12 cellular contexts compared by ENCODE assay signal in genomic region chr13:24187185-24187584, GRCh38. TPM values are rescaled to one million over a fixed set of nuclear protein-coding genes. Genes with fewer than 3 reads are reported as not detected.
DNase-seq lines count a peak whose midpoint lies in the region; ATAC-seq and TF ChIP-seq lines count a peak whose summit lies in the region.
"Had no signal": no experiment of that assay in that cellular context is flagged by ENCODE, and none has a peak within 500 bp of the region (broad histone marks: within the 10 kb centered on the region; RNA-seq: fewer than 3 reads in every experiment).

No MANE protein-coding gene starts in this region.

- no peaks in the 10 kb centered on the region for H3K27me3 Mint-ChIP-seq in H9 (ENCODE audit: low read depth)
- H3K27me3 Mint-ChIP-seq: activated B cell treated with CpG ODN at 0.5 μM for 24 hours had no signal

- no peaks in the 10 kb centered on the region for H3K9me3 ChIP-seq in H9 (ENCODE audit: control insufficient read depth, low read depth, low read length)
- no peaks in the 10 kb centered on the region for H3K9me3 ChIP-seq in PC-3 (ENCODE audit: low read length)
- H3K9me3 ChIP-seq in body of pancreas = no peaks in the 10 kb centered on the region
- H3K9me3 ChIP-seq in mucosa of descending colon = no peaks in the 10 kb centered on the region
- H3K9me3 ChIP-seq in MM.1S (replicated peaks; ENCODE audit: insufficient read depth, low read length) = no peaks in the 10 kb centered on the region
- H3K9me3 ChIP-seq: Caco-2 had no signal

- no TSS peak for BruUV-seq in PC-3 (replicated peaks; lab: Mats Ljungman, UMichigan)

- H3K9me2 ChIP-seq in PC-3 (replicated peaks; ENCODE audit: low read length) (no peaks in the 10 kb centered on the region), MM.1S (replicated peaks; ENCODE audit: insufficient read depth, low read length) (no peaks in the 10 kb centered on the region)

- H3F3A ChIP-seq in PC-3 (ENCODE audit: low read length, unreplicated experiment) = no peaks in the 10 kb centered on the region
- H3F3A ChIP-seq in MM.1S (ENCODE audit: insufficient read depth, low read length) = no peaks in the 10 kb centered on the region

- TF ChIP-seq CTCF in H9 (conservative IDR thresholded peaks at IDR 0.05) (no peak), PC-3 (conservative IDR thresholded peaks at IDR 0.05; ENCODE audit: low read depth, low read length) (no peak), body of pancreas (IDR thresholded peaks at IDR 0.05) (no peak), mucosa of descending colon (IDR thresholded peaks at IDR 0.05) (no peak), MM.1S (IDR thresholded peaks at IDR 0.05; ENCODE audit: low read length) (no peak)

- no peak overlapping the region for H4K5ac ChIP-seq in H9 (ENCODE audit: insufficient read length, low read depth, low read length)

- no peak overlapping the region for H2BK20ac ChIP-seq in H9 (ENCODE audit: low read depth, low read length, poor library complexity, severe bottlenecking)

- H4K20me1 ChIP-seq in H9 (ENCODE audit: control insufficient read depth, insufficient read depth, insufficient read length) = no peaks in the 10 kb centered on the region
- no peaks in the 10 kb centered on the region for H4K20me1 ChIP-seq in PC-3 (ENCODE audit: low read length)
- no peaks in the 10 kb centered on the region for H4K20me1 ChIP-seq in MM.1S (ENCODE audit: insufficient read depth, low read length)

- H3K36me3 ChIP-seq in PC-3 (ENCODE audit: low read depth, low read length) = no peaks in the 10 kb centered on the region
- no peaks in the 10 kb centered on the region for H3K36me3 ChIP-seq in body of pancreas (replicated peaks in 1 of 2; ENCODE audit: insufficient read depth in 1 of 2, low read depth in 2 of 2)
- no peaks in the 10 kb centered on the region for H3K36me3 ChIP-seq in mucosa of descending colon (ENCODE audit: low read depth)
- H3K36me3 ChIP-seq in MM.1S (replicated peaks; ENCODE audit: insufficient read depth, low read length) = no peaks in the 10 kb centered on the region
- H3K36me3 ChIP-seq: stomach had no signal

- no peak overlapping the region for H3K14ac ChIP-seq in H9 (ENCODE audit: insufficient read depth, low read length)

- ATAC-seq in PC-3 (no peak), body of pancreas (no peak), mucosa of descending colon (peak; percentile 55), HG03108 (IDR thresholded peaks at IDR 0.05; ENCODE audit: unreplicated experiment) (no peak)

- CTCF ChIA-PET in PC-3 (lab: Charles Lee) = no interaction called here

- intact Hi-C loops in PC-3 (cut with micrococcal nuclease) = no loop called here
- intact Hi-C loops in body of pancreas (cut with DNase I) = no loop called here
- intact Hi-C loops in mucosa of descending colon (cut with DNase I, micrococcal nuclease) = no loop called here

- no peaks in the 10 kb centered on the region for H3K79me1 ChIP-seq in H9 (ENCODE audit: insufficient read depth, low read depth, low read length, poor library complexity, severe bottlenecking)

- WGBS in H9 (ENCODE audit: extremely low coverage, insufficient read length, low lambda C conversion rate) = no CpG with 5 or more reads among the region's 7 CpGs
- 47 to 91% methylated on average over 7 of the region's 7 CpGs for WGBS in body of pancreas, 2 donors

- H3K27me3 ChIP-seq in H9 (ENCODE audit: insufficient read depth, low read length) = no peaks in the 10 kb centered on the region
- H3K27me3 ChIP-seq in PC-3 (ENCODE audit: low read length) = no peaks in the 10 kb centered on the region
- H3K27me3 ChIP-seq in body of pancreas = no peaks in the 10 kb centered on the region
- H3K27me3 ChIP-seq in MM.1S (replicated peaks; ENCODE audit: insufficient read depth, low read length) = no peaks in the 10 kb centered on the region
- H3K27me3 ChIP-seq: stomach had no signal

- peaks cover 0 to 16% (median 14%) of the 10 kb centered on the region in 3 experiments; a peak in 3 of 7 replicates for H3K36me3 Mint-ChIP-seq in H9 (ENCODE audit: insufficient read depth in 1 of 3, low read depth in 3 of 3)

- no peak overlapping the region for H3K4me3 Mint-ChIP-seq in H9
- H3K4me3 Mint-ChIP-seq: activated B cell treated with CpG ODN at 0.5 μM for 24 hours had no signal

- H3K4ac ChIP-seq in H9 (ENCODE audit: low read depth, low read length) = no peak overlapping the region

- H2AFZ ChIP-seq in H9 (ENCODE audit: low read length) (no peak overlapping the region), PC-3 (ENCODE audit: low read length) (no peak overlapping the region), MM.1S (ENCODE audit: low read length) (no peak overlapping the region)

- H3K23ac ChIP-seq in H9 (ENCODE audit: insufficient read length, low read depth, low read length) = no peak overlapping the region

- no peak for DNase-seq in H9
- DNase-seq in PC-3 = peak; percentile 25
- DNase-seq in body of pancreas = no peak
- DNase-seq in mucosa of descending colon = no peak
- no peak for DNase-seq in MM.1S
- DNase-seq in dermis blood vessel endothelial cell = no peak
- no peak for DNase-seq in activated CD4-positive, alpha-beta T cell treated with anti-CD3 and anti-CD28 coated beads for 1 hour
- DNase-seq: activated B cell treated with CpG ODN at 0.5 μM for 24 hours; Caco-2; effector CD4-positive, alpha-beta T cell; stomach had no signal

- no peak overlapping the region for H3K27ac ChIP-seq in H9 (ENCODE audit: insufficient read length, low read depth, low read length)
- no peak overlapping the region for H3K27ac ChIP-seq in PC-3 (ENCODE audit: low read length)
- peak overlapping the region; percentile 22 to 97 (median 96) for H3K27ac ChIP-seq in body of pancreas
- H3K27ac ChIP-seq in MM.1S (ENCODE audit: low read length) = no peak overlapping the region

- no peak overlapping the region for H2AK5ac ChIP-seq in H9 (ENCODE audit: insufficient read length, low read length)

- H2BK15ac ChIP-seq in H9 (ENCODE audit: low read depth, low read length) = no peak overlapping the region

- H3K4me3 ChIP-seq in PC-3 (ENCODE audit: low read length) (no peak overlapping the region), body of pancreas (no peak overlapping the region), mucosa of descending colon (no peak overlapping the region), MM.1S (ENCODE audit: low read length) (no peak overlapping the region)
- H3K4me3 ChIP-seq: stomach had no signal

- H3K4me1 ChIP-seq in H9 (ENCODE audit: insufficient read depth, low read length) (peaks cover 5% of the 10 kb centered on the region; the same call in 1 of the 2 replicates), PC-3 (ENCODE audit: insufficient read depth, low read length) (no peaks in the 10 kb centered on the region), body of pancreas (peaks cover 71% of the 10 kb centered on the region), mucosa of descending colon (ENCODE audit: low read depth) (peaks cover 8% of the 10 kb centered on the region), MM.1S (ENCODE audit: low read length) (no peaks in the 10 kb centered on the region)

- no peak overlapping the region for H3K9ac ChIP-seq in H9 (ENCODE audit: extremely low read depth, insufficient read length, low read length)
- no peak overlapping the region for H3K9ac ChIP-seq in PC-3 (ENCODE audit: low read length)
- no peak overlapping the region for H3K9ac ChIP-seq in MM.1S (ENCODE audit: low read length)

- no peak overlapping the region for H3K56ac ChIP-seq in H9 (ENCODE audit: insufficient read length, low read depth, low read length)

- peaks cover 7 to 10% of the 10 kb centered on the region in 2 experiments for H3K9me3 Mint-ChIP-seq in H9

- no peaks in the 10 kb centered on the region for H3K23me2 ChIP-seq in H9 (ENCODE audit: insufficient read length, low read depth, low read length, poor library complexity, severe bottlenecking)

- H2BK12ac ChIP-seq in H9 (ENCODE audit: insufficient read length, low read depth, low read length) = no peak overlapping the region

- POLR2A ChIA-PET in PC-3 (lab: Charles Lee; ENCODE audit: unreplicated experiment) = interaction anchor here (0.6 kb wide), 1 partner anchor 10 kb away, joined by 3 read pairs; no protein-coding TSS in a partner anchor

- no peak overlapping the region for H4K91ac ChIP-seq in H9 (ENCODE audit: insufficient read length, low read depth, low read length)

- H3K79me2 ChIP-seq in H9 (ENCODE audit: insufficient read depth, low read length) = no peaks in the 10 kb centered on the region
- H3K79me2 ChIP-seq in PC-3 (ENCODE audit: low read length) = peaks cover 60% of the 10 kb centered on the region
- no peaks in the 10 kb centered on the region for H3K79me2 ChIP-seq in MM.1S (ENCODE audit: low read length)

- peaks cover 29 to 34% of the 10 kb centered on the region in 2 experiments for H3K4me1 Mint-ChIP-seq in H9

- H3T11ph ChIP-seq in H9 (ENCODE audit: low read length) = no peak overlapping the region

- H3K27ac Mint-ChIP-seq in H9 = no peak overlapping the region; a peak in 1 of 7 replicates
- H3K27ac Mint-ChIP-seq: activated B cell treated with CpG ODN at 0.5 μM for 24 hours had no signal

- no peak overlapping the region for H4K8ac ChIP-seq in H9 (replicated peaks; ENCODE audit: insufficient read length, low read depth, low read length)

- no peak for TF ChIP-seq POLR2A in body of pancreas (IDR thresholded peaks at IDR 0.05)

- H3K18ac ChIP-seq in H9 (ENCODE audit: insufficient read length, low read depth, low read length) = no peak overlapping the region

- no peak overlapping the region for H2BK5ac ChIP-seq in H9 (ENCODE audit: insufficient read length, low read length)

- peak overlapping the region; percentile 25 for H2BK120ac ChIP-seq in H9 (ENCODE audit: low read depth, low read length, poor library complexity, severe bottlenecking)

- no peak overlapping the region for H3K4me2 ChIP-seq in H9 (ENCODE audit: insufficient read depth, insufficient read length, low read length)
- H3K4me2 ChIP-seq in PC-3 (ENCODE audit: low read length) = no peak overlapping the region
- H3K4me2 ChIP-seq in MM.1S (ENCODE audit: low read depth, low read length) = no peak overlapping the region

RNA-seq across cellular contexts. Expression of gene SPATA13, which starts 26.7 kb away (rescaled TPM):
- total RNA-seq in H9 (2021) = 12.6 and 14.1 TPM in 2 replicates
- total RNA-seq in PC-3 (2014; rRNA removed) = 43.0 and 52.6 TPM in 2 replicates
- 100 to 1,000 TPM in 1 of 2 donors, 10 to 100 TPM in 1; 83.3 to 359 TPM for total RNA-seq in body of pancreas
- total RNA-seq in mucosa of descending colon = 10 to 100 TPM; 35.2 to 59.5 (median 35.6) TPM
- total RNA-seq in dermis blood vessel endothelial cell = 2.4 and 2.6 TPM in 2 replicates

Comparison
In these comparisons a context has a peak if more than half of its experiments do, and no peak if none do; other contexts are left out.
1. H3K27ac ChIP-seq: peak in body of pancreas (4 of 4); none in H9 (single experiment), PC-3 (single experiment) and MM.1S (single experiment).